Comparison of ENCODE assay signal across 17 cellular contexts in genomic region chr2:106062627-106063026, GRCh38.
"Had no signal": no experiment of that assay in that cellular context is flagged by ENCODE, and none has a peak within 500 bp of the region (broad histone marks: within the 10 kb centered on the region; RNA-seq: fewer than 3 reads in every experiment).

No MANE protein-coding gene starts in this region.

- ATAC-seq: activated CD4-positive, CD25-positive, alpha-beta regulatory T cell treated with anti-CD3 and anti-CD28 coated beads, Interleukin-2, amount 50 U/mL, for 24 hours; esophagus mucosa; foreskin keratinocyte; left colon; stimulated activated naive B cell treated with anti-CD40 and anti-IgM and Interleukin-4, amounts not matched to agents 10 μg/mL and 1 μg/mL and 100 μg/mL, for 72 hours; T-cell had no signal

- H3K36me3 ChIP-seq: adrenal gland, ovary had no signal

- H3K4me2 ChIP-seq: SK-N-SH had no signal

- H3K9me3 ChIP-seq: adrenal gland, ovary, SK-N-SH had no signal

- DNase-seq: activated CD4-positive, alpha-beta T cell treated with anti-CD3 and anti-CD28 coated beads, Interleukin-2, amount 50 U/mL, for 1 hour; adrenal gland; caudate nucleus; foreskin keratinocyte; glutamatergic neuron; immature natural killer cell; left colon; midbrain; ovary; SK-N-SH; stimulated activated CD4-positive, alpha-beta T cell treated with anti-CD3 and anti-CD28 coated beads, Interleukin-2, amount 100 ng/mL, for 48 hours; stimulated activated naive B cell treated with anti-CD40 and anti-IgM and Interleukin-4, amounts not matched to agents 10 μg/mL and 1 μg/mL and 100 μg/mL, for 72 hours; T-cell; T-helper 9 cell had no signal

- H3K4me3 ChIP-seq: adrenal gland, coronary artery, ovary had no signal

- H3K27ac ChIP-seq: adrenal gland, foreskin keratinocyte, ovary had no signal

- H3K27me3 ChIP-seq: ovary had no signal

- H3K9ac ChIP-seq: SK-N-SH had no signal

- H3K4me1 ChIP-seq: foreskin keratinocyte had no signal
